16 cellular contexts compared by ENCODE assay signal in the genomic region with DNA sequence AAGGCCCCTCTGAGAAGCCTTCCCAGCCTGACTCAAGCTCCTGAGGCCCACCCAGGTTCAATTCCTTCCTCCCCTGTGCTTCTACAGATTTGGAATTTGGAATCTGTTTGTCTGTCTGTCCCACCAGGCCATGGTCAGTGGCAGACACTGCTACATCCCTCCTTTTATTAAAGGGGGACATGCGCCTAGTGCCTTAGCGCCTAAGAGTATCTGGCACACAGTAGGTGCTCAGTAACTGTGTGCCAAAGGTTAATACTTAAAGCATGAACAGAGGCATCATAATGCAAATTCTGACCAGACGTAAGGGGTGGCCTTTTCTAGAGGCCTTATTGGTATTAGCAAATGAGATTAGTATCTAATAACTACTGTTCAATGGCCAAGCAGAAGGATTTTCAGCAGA.
"Had no signal": no experiment of that assay in that cellular context is flagged by ENCODE, and none has a peak within 500 bp of the region (broad histone marks: within the 10 kb centered on the region; RNA-seq: fewer than 3 reads in every experiment).

No MANE protein-coding gene starts in this region.

- DNase-seq: activated CD4-positive, alpha-beta T cell treated with anti-CD3 and anti-CD28 coated beads for 48 hours; activated gamma-delta T cell treated with Interleukin-2 at 50 U/mL for 16 hours; activated T-cell treated with anti-CD3 and anti-CD28 coated beads, Interleukin-2, amount 50 U/mL, for 1 hour; amygdala; erythroblast; hippocampal formation; naive thymus-derived CD8-positive, alpha-beta T cell; occipital lobe; SIG-M5; stimulated activated naive CD8-positive, alpha-beta T cell treated with anti-CD3 and anti-CD28 coated beads, Interleukin-15, amount 100 ng/mL, for 72 hours had no signal

- H3K9me3 ChIP-seq: thoracic aorta had no signal

- H3K4me3 Mint-ChIP-seq: activated naive CD8-positive, alpha-beta T cell; brain; dendritic cell treated with granulocyte-macrophage colony-stimulating factor and Interleukin-4, amounts not matched to agents 40 ng/mL and 50 ng/mL, for 4 days; naive thymus-derived CD8-positive, alpha-beta T cell; stimulated activated naive CD8-positive, alpha-beta T cell treated with anti-CD3 and anti-CD28 coated beads, Interleukin-15, amount 100 ng/mL, for 72 hours had no signal

- ATAC-seq: left lobe of liver; naive thymus-derived CD8-positive, alpha-beta T cell; stimulated activated naive CD8-positive, alpha-beta T cell treated with anti-CD3 and anti-CD28 coated beads, Interleukin-15, amount 100 ng/mL, for 72 hours had no signal

- H3K27ac Mint-ChIP-seq: activated naive CD8-positive, alpha-beta T cell; dendritic cell treated with granulocyte-macrophage colony-stimulating factor and Interleukin-4, amounts not matched to agents 40 ng/mL and 50 ng/mL, for 4 days had no signal

- H3K4me2 ChIP-seq: smooth muscle cell had no signal

- H3K27me3 Mint-ChIP-seq: activated naive CD8-positive, alpha-beta T cell; stimulated activated naive CD8-positive, alpha-beta T cell treated with anti-CD3 and anti-CD28 coated beads, Interleukin-15, amount 100 ng/mL, for 72 hours had no signal

- H3K4me3 ChIP-seq: smooth muscle cell, thoracic aorta had no signal
